In the genomic region with DNA sequence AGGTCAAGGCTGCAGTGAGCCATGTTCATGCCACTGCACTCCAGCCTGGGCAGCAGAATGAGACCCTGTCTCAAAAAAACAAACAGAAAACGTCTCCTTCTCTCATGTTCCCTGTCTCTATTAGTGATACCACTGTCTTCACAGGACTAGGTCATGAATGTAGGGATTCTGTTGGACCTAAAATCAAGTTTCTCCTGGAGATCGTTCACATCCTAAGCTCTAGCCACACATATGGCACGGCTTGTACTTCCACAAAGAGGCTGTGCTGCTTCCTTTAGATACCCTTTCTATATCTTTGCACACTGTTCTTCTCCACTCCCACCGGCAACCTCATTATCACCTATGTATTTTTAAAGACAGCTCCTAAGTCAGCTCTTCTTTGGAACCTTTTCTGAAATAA, we compare ENCODE assay signal across 30 cellular contexts.
"Had no signal": no experiment of that assay in that cellular context is flagged by ENCODE, and none has a peak within 500 bp of the region (broad histone marks: within the 10 kb centered on the region; RNA-seq: fewer than 3 reads in every experiment).

No MANE protein-coding gene starts in this region.

- H3K4me1 ChIP-seq: body of pancreas had no signal

- H3K4me3 Mint-ChIP-seq: activated CD4-positive, alpha-beta memory T cell treated with anti-CD3 and anti-CD28 coated beads for 36 hours; activated CD4-positive, alpha-beta T cell treated with anti-CD3 and anti-CD28 coated beads for 36 hours; activated CD4-positive, alpha-beta T cell treated with anti-CD3 and anti-CD28 coated beads, Interleukin-2, amount 10 ng/mL, durations not matched to agents 24 days and 14 days; activated CD8-positive, alpha-beta memory T cell treated with anti-CD3 and anti-CD28 coated beads, Interleukin-2, amount 10 ng/mL, durations not matched to agents 7 days and 5 days; activated CD8-positive, alpha-beta T cell treated with anti-CD3 and anti-CD28 coated beads, Interleukin-2, amount 10 ng/mL, durations not matched to agents 7 days and 5 days; activated naive CD4-positive, alpha-beta T cell treated with anti-CD3 and anti-CD28 coated beads, Interleukin-2, amount 10 ng/mL, durations not matched to agents 7 days and 5 days; activated naive CD8-positive, alpha-beta T cell; activated T-cell treated with anti-CD3 and anti-CD28 coated beads, Interleukin-2, amount 50 U/mL, for 72 hours; central memory CD8-positive, alpha-beta T cell; dendritic cell treated with granulocyte-macrophage colony-stimulating factor and Interleukin-4, amounts not matched to agents 40 ng/mL and 50 ng/mL, for 4 days; endodermal cell had no signal

- H3K36me3 Mint-ChIP-seq: activated CD4-positive, alpha-beta memory T cell treated with anti-CD3 and anti-CD28 coated beads for 36 hours; activated CD8-positive, alpha-beta memory T cell treated with anti-CD3 and anti-CD28 coated beads, Interleukin-2, amount 10 ng/mL, durations not matched to agents 7 days and 5 days; activated naive CD4-positive, alpha-beta T cell treated with anti-CD3 and anti-CD28 coated beads, Interleukin-2, amount 10 ng/mL, durations not matched to agents 7 days and 5 days; activated naive CD8-positive, alpha-beta T cell had no signal

- H3K36me3 ChIP-seq: cardiac muscle cell had no signal

- DNase-seq: activated CD4-positive, alpha-beta memory T cell treated with anti-CD3 and anti-CD28 coated beads for 36 hours; activated CD4-positive, alpha-beta T cell treated with anti-CD3 and anti-CD28 coated beads for 36 hours; activated CD4-positive, alpha-beta T cell treated with anti-CD3 and anti-CD28 coated beads, Interleukin-2, amount 10 ng/mL, durations not matched to agents 24 days and 14 days; activated CD4-positive, CD25-positive, alpha-beta regulatory T cell; activated CD4-positive, CD25-positive, alpha-beta regulatory T cell treated with anti-CD3 and anti-CD28 coated beads, Interleukin-2, amount 50 U/mL, for 72 hours; activated CD8-positive, alpha-beta memory T cell treated with anti-CD3 and anti-CD28 coated beads, Interleukin-2, amount 10 ng/mL, durations not matched to agents 7 days and 5 days; activated CD8-positive, alpha-beta memory T cell treated with anti-CD3 and anti-CD28 coated beads, Interleukin-2, amount 50 U/mL, for 4 hours; activated CD8-positive, alpha-beta T cell treated with anti-CD3 and anti-CD28 coated beads, Interleukin-2, amount 10 ng/mL, durations not matched to agents 7 days and 5 days; activated gamma-delta T cell; activated naive CD4-positive, alpha-beta T cell; activated naive CD4-positive, alpha-beta T cell treated with anti-CD3 and anti-CD28 coated beads, Interleukin-2, amount 10 ng/mL, durations not matched to agents 7 days and 5 days; activated T-cell treated with anti-CD3 and anti-CD28 coated beads, Interleukin-2, amount 50 U/mL, for 1 hour; activated T-cell treated with anti-CD3 and anti-CD28 coated beads, Interleukin-2, amount 50 U/mL, for 72 hours; amniotic stem cell; anterior cingulate cortex; body of pancreas; dorsolateral prefrontal cortex; effector memory CD4-positive, alpha-beta T cell; endodermal cell; foreskin fibroblast; head of caudate nucleus; T-helper 1 cell; T-helper 2 cell had no signal

- H3K9me3 ChIP-seq: body of pancreas had no signal

- H3K27me3 Mint-ChIP-seq: activated naive CD8-positive, alpha-beta T cell; dendritic cell treated with granulocyte-macrophage colony-stimulating factor and Interleukin-4, amounts not matched to agents 40 ng/mL and 50 ng/mL, for 4 days had no signal

- H3K27ac ChIP-seq: body of pancreas, cardiac muscle cell, coronary artery, dorsolateral prefrontal cortex had no signal

- H3K4me3 ChIP-seq: body of pancreas, cardiac muscle cell, coronary artery, dorsolateral prefrontal cortex had no signal

- H3K27me3 ChIP-seq: body of pancreas, cardiac muscle cell had no signal

- H3K9me3 Mint-ChIP-seq: activated CD4-positive, alpha-beta memory T cell treated with anti-CD3 and anti-CD28 coated beads for 36 hours; activated CD4-positive, alpha-beta T cell treated with anti-CD3 and anti-CD28 coated beads, Interleukin-2, amount 10 ng/mL, durations not matched to agents 24 days and 14 days; activated naive CD4-positive, alpha-beta T cell treated with anti-CD3 and anti-CD28 coated beads, Interleukin-2, amount 10 ng/mL, durations not matched to agents 7 days and 5 days; activated T-cell treated with anti-CD3 and anti-CD28 coated beads, Interleukin-2, amount 50 U/mL, for 72 hours; central memory CD8-positive, alpha-beta T cell; dendritic cell treated with granulocyte-macrophage colony-stimulating factor and Interleukin-4, amounts not matched to agents 40 ng/mL and 50 ng/mL, for 4 days; endodermal cell had no signal

- FAIRE-seq: frontal cortex had no signal

- H3K27ac Mint-ChIP-seq: activated CD4-positive, alpha-beta memory T cell treated with anti-CD3 and anti-CD28 coated beads for 36 hours; activated CD4-positive, alpha-beta T cell treated with anti-CD3 and anti-CD28 coated beads for 36 hours; activated CD4-positive, alpha-beta T cell treated with anti-CD3 and anti-CD28 coated beads, Interleukin-2, amount 10 ng/mL, durations not matched to agents 24 days and 14 days; activated CD8-positive, alpha-beta memory T cell treated with anti-CD3 and anti-CD28 coated beads, Interleukin-2, amount 10 ng/mL, durations not matched to agents 7 days and 5 days; activated CD8-positive, alpha-beta T cell treated with anti-CD3 and anti-CD28 coated beads, Interleukin-2, amount 10 ng/mL, durations not matched to agents 7 days and 5 days; activated naive CD4-positive, alpha-beta T cell treated with anti-CD3 and anti-CD28 coated beads, Interleukin-2, amount 10 ng/mL, durations not matched to agents 7 days and 5 days; activated naive CD8-positive, alpha-beta T cell; activated T-cell treated with anti-CD3 and anti-CD28 coated beads, Interleukin-2, amount 50 U/mL, for 72 hours; dendritic cell treated with granulocyte-macrophage colony-stimulating factor and Interleukin-4, amounts not matched to agents 40 ng/mL and 50 ng/mL, for 4 days; endodermal cell had no signal

- ATAC-seq: activated CD4-positive, alpha-beta T cell treated with anti-CD3 and anti-CD28 coated beads for 36 hours; activated CD8-positive, alpha-beta memory T cell treated with anti-CD3 and anti-CD28 coated beads, Interleukin-2, amount 10 ng/mL, durations not matched to agents 7 days and 5 days; activated CD8-positive, alpha-beta T cell treated with anti-CD3 and anti-CD28 coated beads, Interleukin-2, amount 10 ng/mL, durations not matched to agents 7 days and 5 days; activated T-cell treated with anti-CD3 and anti-CD28 coated beads, Interleukin-2, amount 50 U/mL, for 72 hours; body of pancreas; esophagus mucosa had no signal
